In the genomic region with DNA sequence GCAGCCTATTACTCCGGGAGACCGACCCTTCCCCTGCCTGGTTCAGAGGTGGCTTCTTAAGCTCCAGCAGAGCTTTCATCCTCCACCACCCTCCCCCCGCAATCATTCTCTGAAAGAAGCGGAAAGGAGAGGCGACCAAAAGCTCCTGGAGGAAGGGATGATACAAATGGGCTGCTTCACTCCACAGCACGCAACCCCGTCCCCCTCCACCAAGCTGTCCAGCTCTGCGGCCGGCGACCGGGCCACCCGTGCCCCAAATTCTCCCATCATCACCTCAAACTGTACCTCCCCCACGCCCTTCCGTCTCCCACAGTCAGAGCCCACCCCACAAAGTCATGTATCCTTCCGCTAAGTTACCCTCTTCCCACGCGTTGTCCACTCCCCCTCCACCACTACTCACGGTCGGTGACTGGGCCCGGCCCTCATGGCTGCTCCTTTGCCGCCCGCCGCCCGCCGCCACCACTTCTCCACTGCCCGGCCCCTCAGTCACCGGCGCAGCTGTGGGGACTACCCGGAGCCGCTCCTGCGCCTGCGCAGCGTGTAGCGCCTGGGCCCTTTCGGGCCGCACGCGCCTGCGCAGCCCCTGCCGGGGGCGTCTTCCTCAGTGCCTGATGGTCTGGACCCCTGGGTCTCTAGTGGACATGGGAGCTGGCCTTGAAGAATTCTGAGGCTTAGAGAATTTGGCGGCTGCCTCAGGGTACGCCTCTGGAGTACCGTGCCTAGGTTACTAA, we compare ENCODE assay signal across 1 cellular context.
TF ChIP-seq lines count a peak whose summit lies in the region.

A gene with protein sequence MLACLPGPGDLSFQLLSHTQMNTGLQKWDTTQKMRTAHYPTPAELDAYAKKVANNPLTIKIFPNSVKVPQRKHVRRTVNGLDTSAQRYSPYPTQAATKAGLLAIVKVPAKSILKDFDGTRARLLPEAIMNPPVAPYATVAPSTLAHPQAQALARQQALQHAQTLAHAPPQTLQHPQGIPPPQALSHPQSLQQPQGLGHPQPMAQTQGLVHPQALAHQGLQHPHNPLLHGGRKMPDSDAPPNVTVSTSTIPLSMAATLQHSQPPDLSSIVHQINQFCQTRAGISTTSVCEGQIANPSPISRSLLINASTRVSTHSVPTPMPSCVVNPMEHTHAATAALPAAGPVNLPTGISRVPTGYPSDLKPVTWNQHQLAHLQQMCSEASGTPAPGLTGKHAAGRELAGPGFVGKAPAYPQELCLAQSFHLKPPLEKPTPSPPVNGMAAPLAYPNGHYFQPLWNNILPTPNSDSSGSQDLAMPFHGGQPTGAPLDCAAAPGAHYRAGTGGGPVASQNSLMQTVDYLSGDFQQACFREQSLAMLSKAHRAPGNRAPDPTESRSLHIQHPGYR (minus strand): TSS at position 509 of the 731 bp plus-strand sequence. CDS start 76,123 bp downstream, outside the sequence.

TF ChIP-seq in K562, 482 proteins besides CTCF, POLR2A, EP300 and RAD21 (continued from another document and continues in another):
- TF ChIP-seq RNF219 (CRISPR knock-in tag; IDR thresholded peaks at IDR 0.05) = no peak
- 0 out of 2 replicates have a peak, but pooled peaks have one; percentile 63 for TF ChIP-seq MBD2 (IDR thresholded peaks at IDR 0.05; ENCODE audit: borderline replicate concordance, low read depth)
- 0 out of 4 replicates have a peak, but pooled peaks have one; percentile 26 to 39 for TF ChIP-seq RCOR1 (IDR thresholded peaks at IDR 0.05; ENCODE audit: borderline replicate concordance in 1 of 2, low read depth in 2 of 2, low read length in 2 of 2)
- TF ChIP-seq ZNF121 (CRISPR knock-in tag; conservative IDR thresholded peaks at IDR 0.05) = no peak
- TF ChIP-seq LEF1 (IDR thresholded peaks at IDR 0.05) = no peak
- TF ChIP-seq MXD1 (CRISPR knock-in tag; IDR thresholded peaks at IDR 0.05; ENCODE audit: borderline replicate concordance, poor library complexity, severe bottlenecking) = peak; percentile 17
- peak; percentile 77; the same call in 1 of the 2 replicates for TF ChIP-seq MYC (IDR thresholded peaks at IDR 0.05; ENCODE audit: low read depth, low read length)
- TF ChIP-seq MYC (CRISPR knock-in tag; IDR thresholded peaks at IDR 0.05; ENCODE audit: borderline replicate concordance, low read depth) = peak; percentile 53; the same call in 1 of the 2 replicates
- peak; percentile 73 for TF ChIP-seq RBBP5 (IDR thresholded peaks at IDR 0.05; ENCODE audit: borderline replicate concordance, insufficient read depth, low read length, poor library complexity, severe bottlenecking)
- 0 out of 4 replicates have a peak, but pooled peaks of 1 of the 2 experiments have one; percentile 39 for TF ChIP-seq NONO (IDR thresholded peaks at IDR 0.05; ENCODE audit: low read depth in 2 of 2, low read length in 1 of 2)
- no peak for TF ChIP-seq SRSF9 (IDR thresholded peaks at IDR 0.05; ENCODE audit: borderline replicate concordance, low read depth, low read length)
- TF ChIP-seq TOE1 (IDR thresholded peaks at IDR 0.05; ENCODE audit: borderline replicate concordance) = peak; percentile 84
- TF ChIP-seq TOE1 (CRISPR knock-in tag; IDR thresholded peaks at IDR 0.05; ENCODE audit: borderline replicate concordance, low read depth) = no peak
- peak; percentile 21 to 59 for TF ChIP-seq AFF1 (IDR thresholded peaks at IDR 0.05; ENCODE audit: low read depth in 1 of 2, partially characterized antibody in 2 of 2)
- no peak for TF ChIP-seq POLR3A (IDR thresholded peaks at IDR 0.05; ENCODE audit: borderline replicate concordance, extremely low read depth, insufficient read depth, insufficient read length)
- TF ChIP-seq NCOA2 (IDR thresholded peaks at IDR 0.05; ENCODE audit: partially characterized antibody in 2 of 2) = no peak
- no peak for TF ChIP-seq LCOR (CRISPR knock-in tag; IDR thresholded peaks at IDR 0.05)
- no peak for TF ChIP-seq FOXP1 (CRISPR knock-in tag; IDR thresholded peaks at IDR 0.05)
- TF ChIP-seq TRIM28 (IDR thresholded peaks at IDR 0.05) = no peak; the same call in 1 of the 2 replicates
- TF ChIP-seq ZNF174 (CRISPR knock-in tag; IDR thresholded peaks at IDR 0.05) = no peak
- TF ChIP-seq MCM7 (IDR thresholded peaks at IDR 0.05) = no peak
- no peak for TF ChIP-seq ZBTB5 (IDR thresholded peaks at IDR 0.05)
- no peak; the same call in 1 of the 2 replicates for TF ChIP-seq ZNF133 (CRISPR knock-in tag; IDR thresholded peaks at IDR 0.05)
- peak; percentile 47; the same call in 1 of the 2 replicates for TF ChIP-seq ZNF316 (IDR thresholded peaks at IDR 0.05)
- TF ChIP-seq SP1 (CRISPR knock-in tag; IDR thresholded peaks at IDR 0.05) = peak; percentile 56; the same call in 1 of the 2 replicates
- no peak for TF ChIP-seq ZNF778 (CRISPR knock-in tag; IDR thresholded peaks at IDR 0.05)
- TF ChIP-seq ZBTB8A (IDR thresholded peaks at IDR 0.05; ENCODE audit: partially characterized antibody) = no peak
- TF ChIP-seq HEY1 (CRISPR knock-in tag; IDR thresholded peaks at IDR 0.05; ENCODE audit: borderline replicate concordance) = no peak
- TF ChIP-seq, protein P1, sequence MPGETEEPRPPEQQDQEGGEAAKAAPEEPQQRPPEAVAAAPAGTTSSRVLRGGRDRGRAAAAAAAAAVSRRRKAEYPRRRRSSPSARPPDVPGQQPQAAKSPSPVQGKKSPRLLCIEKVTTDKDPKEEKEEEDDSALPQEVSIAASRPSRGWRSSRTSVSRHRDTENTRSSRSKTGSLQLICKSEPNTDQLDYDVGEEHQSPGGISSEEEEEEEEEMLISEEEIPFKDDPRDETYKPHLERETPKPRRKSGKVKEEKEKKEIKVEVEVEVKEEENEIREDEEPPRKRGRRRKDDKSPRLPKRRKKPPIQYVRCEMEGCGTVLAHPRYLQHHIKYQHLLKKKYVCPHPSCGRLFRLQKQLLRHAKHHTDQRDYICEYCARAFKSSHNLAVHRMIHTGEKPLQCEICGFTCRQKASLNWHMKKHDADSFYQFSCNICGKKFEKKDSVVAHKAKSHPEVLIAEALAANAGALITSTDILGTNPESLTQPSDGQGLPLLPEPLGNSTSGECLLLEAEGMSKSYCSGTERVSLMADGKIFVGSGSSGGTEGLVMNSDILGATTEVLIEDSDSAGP (CRISPR knock-in tag; IDR thresholded peaks at IDR 0.05) = 0 out of 2 replicates have a peak, but pooled peaks have one; percentile 50
- TF ChIP-seq RFX5 (IDR thresholded peaks at IDR 0.05; ENCODE audit: low read depth, low read length) = no peak
- no peak; the same call in 1 of the 2 replicates for TF ChIP-seq TAF7 (tag; IDR thresholded peaks at IDR 0.05)
- TF ChIP-seq, protein P2, sequence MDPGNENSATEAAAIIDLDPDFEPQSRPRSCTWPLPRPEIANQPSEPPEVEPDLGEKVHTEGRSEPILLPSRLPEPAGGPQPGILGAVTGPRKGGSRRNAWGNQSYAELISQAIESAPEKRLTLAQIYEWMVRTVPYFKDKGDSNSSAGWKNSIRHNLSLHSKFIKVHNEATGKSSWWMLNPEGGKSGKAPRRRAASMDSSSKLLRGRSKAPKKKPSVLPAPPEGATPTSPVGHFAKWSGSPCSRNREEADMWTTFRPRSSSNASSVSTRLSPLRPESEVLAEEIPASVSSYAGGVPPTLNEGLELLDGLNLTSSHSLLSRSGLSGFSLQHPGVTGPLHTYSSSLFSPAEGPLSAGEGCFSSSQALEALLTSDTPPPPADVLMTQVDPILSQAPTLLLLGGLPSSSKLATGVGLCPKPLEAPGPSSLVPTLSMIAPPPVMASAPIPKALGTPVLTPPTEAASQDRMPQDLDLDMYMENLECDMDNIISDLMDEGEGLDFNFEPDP (CRISPR knock-in tag; IDR thresholded peaks at IDR 0.05) = no peak
- no peak for TF ChIP-seq KAT8 (IDR thresholded peaks at IDR 0.05; ENCODE audit: low read depth)
- TF ChIP-seq CC2D1A (IDR thresholded peaks at IDR 0.05) = peak; percentile 58; the same call in 1 of the 2 replicates
- TF ChIP-seq GTF2E2 (tag; IDR thresholded peaks at IDR 0.05) = peak; percentile 76; the same call in 1 of the 2 replicates
- no peak for TF ChIP-seq NR4A1 (CRISPR knock-in tag; IDR thresholded peaks at IDR 0.05)
- no peak; the same call in 1 of the 2 replicates for TF ChIP-seq NR4A1 (tag; IDR thresholded peaks at IDR 0.05)
- TF ChIP-seq BRD4 (IDR thresholded peaks at IDR 0.05) = no peak
- TF ChIP-seq ZNF324 (CRISPR knock-in tag; IDR thresholded peaks at IDR 0.05) = 0 out of 2 replicates have a peak, but pooled peaks have one; percentile 26
- no peak for TF ChIP-seq STAT5A (IDR thresholded peaks at IDR 0.05; ENCODE audit: borderline replicate concordance, low read length)
- TF ChIP-seq, protein P3, sequence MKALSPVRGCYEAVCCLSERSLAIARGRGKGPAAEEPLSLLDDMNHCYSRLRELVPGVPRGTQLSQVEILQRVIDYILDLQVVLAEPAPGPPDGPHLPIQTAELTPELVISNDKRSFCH (CRISPR knock-in tag; IDR thresholded peaks at IDR 0.05) = no peak
- TF ChIP-seq, protein P3 (tag; IDR thresholded peaks at IDR 0.05) = no peak
- no peak for TF ChIP-seq ZNF707 (CRISPR knock-in tag; conservative IDR thresholded peaks at IDR 0.05)
- TF ChIP-seq CREB1 (IDR thresholded peaks at IDR 0.05) = no peak
- TF ChIP-seq CREB1 (CRISPR knock-in tag; IDR thresholded peaks at IDR 0.05) = peak; percentile 46; the same call in 1 of the 2 replicates
- TF ChIP-seq CBFB (CRISPR knock-in tag; IDR thresholded peaks at IDR 0.05) = no peak
- peak; percentile 97 for TF ChIP-seq SUPT5H (IDR thresholded peaks at IDR 0.05)
- TF ChIP-seq CEBPB (tag; IDR thresholded peaks at IDR 0.05) = no peak; the same call in 1 of the 2 replicates
- TF ChIP-seq KDM4B (IDR thresholded peaks at IDR 0.05; ENCODE audit: borderline replicate concordance in 2 of 2, low read depth in 1 of 2) = peak in 1 of 2 experiments; percentile 46; a peak in 1 of 4 replicates
- TF ChIP-seq SOX6 (IDR thresholded peaks at IDR 0.05) = peak; percentile 13; the same call in 1 of the 2 replicates
- no peak for TF ChIP-seq KLF16 (IDR thresholded peaks at IDR 0.05)
- TF ChIP-seq ADNP (tag; IDR thresholded peaks at IDR 0.05) = no peak
- TF ChIP-seq NFIC (IDR thresholded peaks at IDR 0.05) = peak; percentile 65
- TF ChIP-seq MEF2A (IDR thresholded peaks at IDR 0.05; ENCODE audit: control insufficient read depth, low read depth, low read length) = no peak
